11 cellular contexts compared by ENCODE assay signal in the genomic region with DNA sequence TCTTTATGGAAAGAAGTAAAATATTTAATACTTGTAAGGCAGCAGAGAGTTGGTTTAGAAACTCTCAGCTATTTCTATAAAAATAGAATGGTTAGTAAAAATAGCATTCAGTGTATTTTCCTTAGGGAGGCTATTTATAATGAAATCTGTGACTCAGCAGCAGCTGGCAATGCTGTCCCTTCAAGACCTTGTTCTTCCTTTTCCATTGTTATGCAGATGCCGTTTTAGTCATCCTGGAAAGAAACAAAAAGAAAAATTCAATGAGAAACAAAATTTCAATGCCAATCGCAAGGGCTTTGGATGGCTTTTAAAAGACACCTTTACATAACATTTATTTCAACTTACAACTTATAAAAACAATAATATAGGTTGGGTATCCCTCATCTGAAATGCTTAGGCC. TPM values are rescaled to one million over a fixed set of nuclear protein-coding genes. Genes with fewer than 3 reads are reported as not detected.
DNase-seq lines count a peak whose midpoint lies in the region; ATAC-seq, FAIRE-seq and TF ChIP-seq lines count a peak whose summit lies in the region.
"Had no signal": no experiment of that assay in that cellular context is flagged by ENCODE, and none has a peak within 500 bp of the region (broad histone marks: within the 10 kb centered on the region; RNA-seq: fewer than 3 reads in every experiment).

No MANE protein-coding gene starts in this region.

- H3K4me3 ChIP-seq in HUES64 (ENCODE audit: low read length) = peak overlapping the region; percentile 17
- no peak overlapping the region for H3K4me3 ChIP-seq in choroid plexus epithelial cell (ENCODE audit: low read depth, low read length)
- H3K4me3 ChIP-seq in lower lobe of right lung = no peak overlapping the region

- H3K27me3 ChIP-seq in HUES64 (ENCODE audit: insufficient read depth, low read length) = no peaks in the 10 kb centered on the region
- no peaks in the 10 kb centered on the region for H3K27me3 ChIP-seq in lower lobe of right lung (ENCODE audit: low read depth)

- TF ChIP-seq CTCF in choroid plexus epithelial cell (conservative IDR thresholded peaks at IDR 0.05; ENCODE audit: low read depth, low read length) (no peak), lower lobe of right lung (IDR thresholded peaks at IDR 0.05) (no peak)

- WGBS in HUES64 = 10% methylated on average over 2 of the region's 2 CpGs

- peak overlapping the region; percentile 32 for H3K9ac ChIP-seq in HUES64 (ENCODE audit: low read depth, low read length)

- TF ChIP-seq POLR2A in GM12892 (IDR thresholded peaks at IDR 0.05; ENCODE audit: low read depth, low read length) = no peak

- ATAC-seq in HG03460 (IDR thresholded peaks at IDR 0.05; ENCODE audit: unreplicated experiment) (no peak), lower lobe of right lung (no peak)
- ATAC-seq: stimulated activated naive B cell treated with anti-CD40 and anti-IgM and Interleukin-4, amounts not matched to agents 10 μg/mL and 1 μg/mL and 100 μg/mL, for 72 hours had no signal

- no peaks in the 10 kb centered on the region for H3K36me3 ChIP-seq in HUES64 (ENCODE audit: insufficient read depth, low read length)
- H3K36me3 ChIP-seq in lower lobe of right lung = peaks cover 40% of the 10 kb centered on the region

- H3K4me1 ChIP-seq in HUES64 (ENCODE audit: insufficient read depth, low read length) (peaks cover 48% of the 10 kb centered on the region), lower lobe of right lung (no peaks in the 10 kb centered on the region)

- H3K27ac ChIP-seq in HUES64 (ENCODE audit: low read depth, low read length) (peak overlapping the region; percentile 95), lower lobe of right lung (no peak overlapping the region)

- intact Hi-C loops in lower lobe of right lung (cut with DNase I) = no loop called here

- DNase-seq in choroid plexus epithelial cell (ENCODE audit: low read depth) (peak; percentile 26), hepatic stellate cell (ENCODE audit: low spot score) (peak; percentile 54), stromal cell of bone marrow (ENCODE audit: low read depth) (peak; percentile 49), NCI-H2081 treated with DMSO at 0.1 percent for 48 hours (lab: John Stamatoyannopoulos, UW) (no peak), GM12892 (ENCODE audit: insufficient read length) (no peak), lower lobe of right lung (no peak)
- DNase-seq: NCI-H526; stimulated activated naive B cell treated with anti-CD40 and anti-IgM and Interleukin-4, amounts not matched to agents 10 μg/mL and 1 μg/mL and 100 μg/mL, for 72 hours had no signal

- H3K9me3 ChIP-seq in HUES64 (ENCODE audit: insufficient read depth, low read depth, low read length) (no peaks in the 10 kb centered on the region), lower lobe of right lung (no peaks in the 10 kb centered on the region)

- FAIRE-seq in GM12892 (lab: Jason Lieb, UNC) = no peak

RNA-seq across cellular contexts. Expression of a gene that starts 17.5 kb away (rescaled TPM):
- polyA plus RNA-seq in HUES64 (2013, experiment 1 of 2) = 19.6 TPM
- 16.2 TPM for polyA plus RNA-seq in HUES64 (2013, experiment 2 of 2)
- polyA plus RNA-seq in GM12892 (2012; ENCODE audit: missing spikeins) = 92.3 TPM
- total RNA-seq in lower lobe of right lung = 46.8 TPM

RNA-seq across cellular contexts. Expression of a gene that starts 22.9 kb away (rescaled TPM):
- 40.1 TPM for polyA plus RNA-seq in HUES64 (2013, experiment 1 of 2)
- 43.3 TPM for polyA plus RNA-seq in HUES64 (2013, experiment 2 of 2)
- 173 TPM for polyA plus RNA-seq in GM12892 (2012; ENCODE audit: missing spikeins)
- total RNA-seq in lower lobe of right lung = 52.8 TPM

RNA-seq across cellular contexts. Expression of a gene that starts 57.0 kb away (rescaled TPM):
- polyA plus RNA-seq in HUES64 (2013, experiment 1 of 2) = not detected
- not detected for polyA plus RNA-seq in HUES64 (2013, experiment 2 of 2)
- 4.4 TPM for polyA plus RNA-seq in GM12892 (2012; ENCODE audit: missing spikeins)
- 0.59 TPM for total RNA-seq in lower lobe of right lung
- total RNA-seq: T-helper 1 cell treated with Interleukin-12 subunit alpha and Interleukin-12 subunit beta and Interleukin-4 antibody, amounts not matched to agents 30 ng/mL and 1 ng/mL, for 36 hours had no signal

Comparison
In these comparisons a context has a peak if more than half of its experiments do, and no peak if none do; other contexts are left out.
1. DNase-seq: peak in choroid plexus epithelial cell (single experiment), hepatic stellate cell (single experiment) and stromal cell of bone marrow (single experiment); none in NCI-H2081 treated with DMSO at 0.1 percent for 48 hours (single experiment), GM12892 (single experiment) and lower lobe of right lung (single experiment).